In genomic region chr15:53197426-53197839, GRCh38 we compare ENCODE assay signal across 1 cellular context.
TF ChIP-seq lines count a peak whose summit lies in the region.

No MANE protein-coding gene starts in this region.

TF ChIP-seq in HepG2, 621 proteins besides CTCF, POLR2A, EP300 and RAD21 (continued from another document and continues in another):
- TF ChIP-seq ZNF512B (CRISPR knock-in tag; IDR thresholded peaks at IDR 0.05; ENCODE audit: borderline replicate concordance) (peak; percentile 86; the same call in 1 of the 2 replicates), ZBTB21 (CRISPR knock-in tag; IDR thresholded peaks at IDR 0.05) (no peak), ZBTB38 (CRISPR knock-in tag; IDR thresholded peaks at IDR 0.05) (0 out of 2 replicates have a peak, but pooled peaks have one; percentile 36), CREM (IDR thresholded peaks at IDR 0.05) (no peak), CREM (CRISPR knock-in tag; IDR thresholded peaks at IDR 0.05) (no peak), NCOA1 (CRISPR knock-in tag; IDR thresholded peaks at IDR 0.05) (no peak; the same call in 1 of the 2 replicates), DZIP1 (CRISPR knock-in tag; IDR thresholded peaks at IDR 0.05) (no peak), KMT2B (CRISPR knock-in tag; IDR thresholded peaks at IDR 0.05) (0 out of 2 replicates have a peak, but pooled peaks have one; percentile 48), DNMT3B (CRISPR knock-in tag; conservative IDR thresholded peaks at IDR 0.05) (no peak), ZNF556 (CRISPR knock-in tag; IDR thresholded peaks at IDR 0.05; ENCODE audit: borderline replicate concordance) (no peak; the same call in 1 of the 2 replicates), TIGD3 (CRISPR knock-in tag; IDR thresholded peaks at IDR 0.05; ENCODE audit: borderline replicate concordance) (no peak), LCORL (IDR thresholded peaks at IDR 0.05) (no peak), LCORL (CRISPR knock-in tag; IDR thresholded peaks at IDR 0.05) (peak; percentile 76), KDM2A (CRISPR knock-in tag; IDR thresholded peaks at IDR 0.05; ENCODE audit: borderline replicate concordance, low read depth) (peak; percentile 74; the same call in 1 of the 2 replicates), KAT8 (CRISPR knock-in tag; IDR thresholded peaks at IDR 0.05) (peak; percentile 57; the same call in 1 of the 2 replicates), ZNF496 (CRISPR knock-in tag; IDR thresholded peaks at IDR 0.05; ENCODE audit: insufficient replicate concordance) (no peak), REL (CRISPR knock-in tag; conservative IDR thresholded peaks at IDR 0.05) (no peak), ZMYM3 (CRISPR knock-in tag; IDR thresholded peaks at IDR 0.05) (peak; percentile 51; the same call in 1 of the 2 replicates), HOXD1 (CRISPR knock-in tag; IDR thresholded peaks at IDR 0.05) (no peak), ZNF337 (CRISPR knock-in tag; IDR thresholded peaks at IDR 0.05; ENCODE audit: borderline replicate concordance, low read depth) (no peak), TRIM24 (CRISPR knock-in tag; IDR thresholded peaks at IDR 0.05) (no peak), ARID5B (CRISPR knock-in tag; IDR thresholded peaks at IDR 0.05) (peak; percentile 62), ZNF709 (CRISPR knock-in tag; IDR thresholded peaks at IDR 0.05) (no peak), ZNF772 (CRISPR knock-in tag; IDR thresholded peaks at IDR 0.05) (0 out of 2 replicates have a peak, but pooled peaks have one; percentile 38), ZHX2 (IDR thresholded peaks at IDR 0.05; ENCODE audit: low read depth) (no peak), ZHX2 (CRISPR knock-in tag; IDR thresholded peaks at IDR 0.05; ENCODE audit: borderline replicate concordance) (no peak), HOXA7 (CRISPR knock-in tag; IDR thresholded peaks at IDR 0.05) (no peak), BCL6 (CRISPR knock-in tag; IDR thresholded peaks at IDR 0.05) (peak; percentile 40; the same call in 1 of the 2 replicates), JUN (CRISPR knock-in tag; IDR thresholded peaks at IDR 0.05) (no peak), GABPB1 (CRISPR knock-in tag; IDR thresholded peaks at IDR 0.05) (peak; percentile 60; the same call in 1 of the 2 replicates), HBP1 (CRISPR knock-in tag; IDR thresholded peaks at IDR 0.05; ENCODE audit: low read depth) (no peak), RFX1 (IDR thresholded peaks at IDR 0.05) (no peak), THAP11 (CRISPR knock-in tag; IDR thresholded peaks at IDR 0.05) (peak; percentile 42; the same call in 1 of the 2 replicates), RCOR2 (CRISPR knock-in tag; IDR thresholded peaks at IDR 0.05) (peak; percentile 18; the same call in 1 of the 2 replicates), ZFP82 (CRISPR knock-in tag; IDR thresholded peaks at IDR 0.05; ENCODE audit: borderline replicate concordance) (no peak), MTA3 (CRISPR knock-in tag; IDR thresholded peaks at IDR 0.05) (no peak), SP4 (CRISPR knock-in tag; IDR thresholded peaks at IDR 0.05) (no peak), REXO4 (CRISPR knock-in tag; IDR thresholded peaks at IDR 0.05; ENCODE audit: borderline replicate concordance) (no peak), JUNB (CRISPR knock-in tag; IDR thresholded peaks at IDR 0.05; ENCODE audit: borderline replicate concordance) (no peak), SIX4 (CRISPR knock-in tag; IDR thresholded peaks at IDR 0.05) (0 out of 2 replicates have a peak, but pooled peaks have one; percentile 28), SMC3 (IDR thresholded peaks at IDR 0.05; ENCODE audit: low read length) (peak; percentile 47; the same call in 1 of the 2 replicates), RXRB (CRISPR knock-in tag; IDR thresholded peaks at IDR 0.05; ENCODE audit: borderline replicate concordance) (peak; percentile 44; the same call in 1 of the 2 replicates), SALL1 (CRISPR knock-in tag; IDR thresholded peaks at IDR 0.05) (peak; percentile 92), ZNF225 (CRISPR knock-in tag; IDR thresholded peaks at IDR 0.05) (no peak), CBX5 (CRISPR knock-in tag; IDR thresholded peaks at IDR 0.05; ENCODE audit: borderline replicate concordance) (peak; percentile 56; the same call in 1 of the 2 replicates), ZNF138 (CRISPR knock-in tag; IDR thresholded peaks at IDR 0.05; ENCODE audit: low read depth) (no peak), ZNF784 (CRISPR knock-in tag; IDR thresholded peaks at IDR 0.05; ENCODE audit: borderline replicate concordance) (no peak), ZFY (CRISPR knock-in tag; IDR thresholded peaks at IDR 0.05) (no peak), FOXO1 (CRISPR knock-in tag; IDR thresholded peaks at IDR 0.05) (0 out of 2 replicates have a peak, but pooled peaks have one; percentile 26), MAZ (IDR thresholded peaks at IDR 0.05; ENCODE audit: borderline replicate concordance, low read depth, low read length) (no peak), MAZ (CRISPR knock-in tag; IDR thresholded peaks at IDR 0.05; ENCODE audit: low read depth) (0 out of 2 replicates have a peak, but pooled peaks have one; percentile 33), ZNF543 (CRISPR knock-in tag; IDR thresholded peaks at IDR 0.05) (no peak)
